ENCODE assay signal across 20 cellular contexts in genomic region chr5:43294226-43294625, GRCh38. TPM values are rescaled to one million over a fixed set of nuclear protein-coding genes. Genes with fewer than 3 reads are reported as not detected.
DNase-seq lines count a peak whose midpoint lies in the region; ATAC-seq, FAIRE-seq and TF ChIP-seq lines count a peak whose summit lies in the region.
"Had no signal": no experiment of that assay in that cellular context is flagged by ENCODE, and none has a peak within 500 bp of the region (broad histone marks: within the 10 kb centered on the region; RNA-seq: fewer than 3 reads in every experiment).

No MANE protein-coding gene starts in this region.

- in situ Hi-C loops in ACHN (cut with HindIII; ENCODE audit: low pct_ligation_motif_present, low pct_unique_long_range_greater_than_20kb, low sequenced_read_pairs), result no loop called here

- H3K4me1 ChIP-seq in astrocyte (ENCODE audit: insufficient read depth, low read length) (peaks cover 9% of the 10 kb centered on the region), esophagus muscularis mucosa (peaks cover 0 to 7% (median 0%) of the 10 kb centered on the region in 4 donors)
- H3K4me1 ChIP-seq: A549, prostate gland had no signal

- no peaks in the 10 kb centered on the region for H3K27me3 Mint-ChIP-seq in astrocyte (ENCODE audit: low read depth, unreplicated experiment)
- H3K27me3 Mint-ChIP-seq: activated naive CD4-positive, alpha-beta T cell treated with anti-CD3 and anti-CD28 coated beads, Interleukin-2, amount 10 ng/mL, durations not matched to agents 7 days and 5 days; brain; CD4-positive, alpha-beta memory T cell; dendritic cell treated with granulocyte-macrophage colony-stimulating factor and Interleukin-4, amounts not matched to agents 40 ng/mL and 50 ng/mL, for 4 days had no signal

- no peaks in the 10 kb centered on the region for H3K9me3 ChIP-seq in astrocyte (ENCODE audit: insufficient read depth, low read depth, low read length)
- no peaks in the 10 kb centered on the region for H3K9me3 ChIP-seq in esophagus muscularis mucosa
- H3K9me3 ChIP-seq: A549, prostate gland had no signal

- intact Hi-C loops in esophagus muscularis mucosa (cut with DNase I), result no loop called here

- H3K27ac ChIP-seq in astrocyte (ENCODE audit: low read depth, low read length), result peak overlapping the region; percentile 43
- no peak overlapping the region for H3K27ac ChIP-seq in esophagus muscularis mucosa (replicated peaks in 1 of 4)
- H3K27ac ChIP-seq: A549, prostate gland had no signal

- H3K9me3 Mint-ChIP-seq in astrocyte (ENCODE audit: unreplicated experiment), result no peaks in the 10 kb centered on the region
- H3K9me3 Mint-ChIP-seq: activated naive CD4-positive, alpha-beta T cell treated with anti-CD3 and anti-CD28 coated beads, Interleukin-2, amount 10 ng/mL, durations not matched to agents 7 days and 5 days; brain; CD4-positive, alpha-beta memory T cell; dendritic cell treated with granulocyte-macrophage colony-stimulating factor and Interleukin-4, amounts not matched to agents 40 ng/mL and 50 ng/mL, for 4 days; GM23338; nephron; stimulated activated effector memory CD8-positive, alpha-beta T cell treated with anti-CD3 and anti-CD28 coated beads, Interleukin-12 subunit alpha, Interleukin-12 subunit beta, amount 100 ng/mL, for 72 hours had no signal

- DNase-seq in ACHN, result peak; percentile 9
- DNase-seq in HCEC 1CT, result peak; percentile 47
- DNase-seq in astrocyte (ENCODE audit: low read depth), result peak; percentile 76
- peak; percentile 50 for DNase-seq in glomerular visceral epithelial cell (ENCODE audit: extremely low spot score)
- DNase-seq in esophagus muscularis mucosa (ENCODE audit: extremely low spot score), result no peak
- no peak for DNase-seq in OCI-M2 (lab: John Stamatoyannopoulos, UW; ENCODE audit: unreplicated experiment)
- DNase-seq: activated CD4-positive, alpha-beta T cell treated with anti-CD3 and anti-CD28 coated beads for 48 hours; activated naive CD4-positive, alpha-beta T cell treated with anti-CD3 and anti-CD28 coated beads, Interleukin-2, amount 10 ng/mL, durations not matched to agents 7 days and 5 days; CD4-positive, alpha-beta memory T cell; NCI-H345 had no signal

- ATAC-seq in HG03354 (IDR thresholded peaks at IDR 0.05; ENCODE audit: poor library complexity, severe bottlenecking, unreplicated experiment) (no peak), GM21737 (IDR thresholded peaks at IDR 0.05; ENCODE audit: unreplicated experiment) (no peak)
- ATAC-seq: GM23338; stimulated activated effector memory CD8-positive, alpha-beta T cell treated with anti-CD3 and anti-CD28 coated beads, Interleukin-12 subunit alpha, Interleukin-12 subunit beta, amount 100 ng/mL, for 72 hours had no signal

- H3K9ac ChIP-seq in astrocyte (ENCODE audit: low read length), result peak overlapping the region; percentile 38

- peak overlapping the region; percentile 62 for H3K27ac Mint-ChIP-seq in astrocyte (ENCODE audit: unreplicated experiment)
- H3K27ac Mint-ChIP-seq: activated naive CD4-positive, alpha-beta T cell treated with anti-CD3 and anti-CD28 coated beads, Interleukin-2, amount 10 ng/mL, durations not matched to agents 7 days and 5 days; CD4-positive, alpha-beta memory T cell; dendritic cell treated with granulocyte-macrophage colony-stimulating factor and Interleukin-4, amounts not matched to agents 40 ng/mL and 50 ng/mL, for 4 days; GM23338; nephron; stimulated activated effector memory CD8-positive, alpha-beta T cell treated with anti-CD3 and anti-CD28 coated beads, Interleukin-12 subunit alpha, Interleukin-12 subunit beta, amount 100 ng/mL, for 72 hours had no signal

- peaks cover 56% of the 10 kb centered on the region for H3K36me3 ChIP-seq in astrocyte (ENCODE audit: insufficient read depth, low read length)
- peaks cover 43 to 88% (median 75%) of the 10 kb centered on the region in 4 donors for H3K36me3 ChIP-seq in esophagus muscularis mucosa

- H2AFZ ChIP-seq in astrocyte (ENCODE audit: low read depth, low read length), result no peak overlapping the region
- H2AFZ ChIP-seq: GM23338 had no signal

- H3K36me3 Mint-ChIP-seq in astrocyte (ENCODE audit: low read depth, unreplicated experiment), result peaks cover 4% of the 10 kb centered on the region

- H3K27me3 ChIP-seq in astrocyte (ENCODE audit: insufficient read depth, low read length) (no peaks in the 10 kb centered on the region), esophagus muscularis mucosa (no peaks in the 10 kb centered on the region)

- no peak for TF ChIP-seq EP300 in esophagus muscularis mucosa (IDR thresholded peaks at IDR 0.05)

- H3K79me2 ChIP-seq in astrocyte (ENCODE audit: insufficient read depth, low read length), result peaks cover 3% of the 10 kb centered on the region

- peak overlapping the region; percentile 36 for H3K4me2 ChIP-seq in astrocyte (ENCODE audit: low read length)
- H3K4me2 ChIP-seq: A549, GM23338 had no signal

- H3K4me1 Mint-ChIP-seq in astrocyte (ENCODE audit: low read depth, unreplicated experiment), result peaks cover 27% of the 10 kb centered on the region
- H3K4me1 Mint-ChIP-seq: CD4-positive, alpha-beta memory T cell; GM23338 had no signal

- peaks cover 41% of the 10 kb centered on the region for H4K20me1 ChIP-seq in astrocyte (ENCODE audit: insufficient read depth, low read length)

- H3K4me3 ChIP-seq in astrocyte (ENCODE audit: insufficient read depth, low read depth, low read length), result no peak overlapping the region
- no peak overlapping the region for H3K4me3 ChIP-seq in esophagus muscularis mucosa
- H3K4me3 ChIP-seq: A549, GM23338, prostate gland had no signal

- no peak for FAIRE-seq in astrocyte (lab: Jason Lieb, UNC)
- FAIRE-seq: A549, keratinocyte had no signal

- H3K4me3 Mint-ChIP-seq in astrocyte (ENCODE audit: unreplicated experiment), result no peak overlapping the region
- H3K4me3 Mint-ChIP-seq: activated naive CD4-positive, alpha-beta T cell treated with anti-CD3 and anti-CD28 coated beads, Interleukin-2, amount 10 ng/mL, durations not matched to agents 7 days and 5 days; brain; CD4-positive, alpha-beta memory T cell; dendritic cell treated with granulocyte-macrophage colony-stimulating factor and Interleukin-4, amounts not matched to agents 40 ng/mL and 50 ng/mL, for 4 days; GM23338; nephron; stimulated activated effector memory CD8-positive, alpha-beta T cell treated with anti-CD3 and anti-CD28 coated beads, Interleukin-12 subunit alpha, Interleukin-12 subunit beta, amount 100 ng/mL, for 72 hours had no signal

- no peak for TF ChIP-seq POLR2A in esophagus muscularis mucosa (IDR thresholded peaks at IDR 0.05; ENCODE audit: low read depth)

- TF ChIP-seq CTCF in astrocyte (IDR thresholded peaks at IDR 0.05; ENCODE audit: insufficient read depth, low read depth, low read length), result no peak
- no peak for TF ChIP-seq CTCF in esophagus muscularis mucosa (IDR thresholded peaks at IDR 0.05)

RNA-seq across cellular contexts. Expression of gene HMGCS1, which starts 19.0 kb away (rescaled TPM):
- total RNA-seq in astrocyte, result 95.9 and 146 TPM in 2 replicates
- 10 to 100 TPM; 11.1 to 19.9 (median 12.7) TPM for total RNA-seq in esophagus muscularis mucosa

Comparison
In these comparisons a context has a peak if more than half of its experiments do, and no peak if none do; other contexts are left out.
1. DNase-seq: peak in ACHN (single experiment), HCEC 1CT (single experiment), astrocyte (single experiment) and glomerular visceral epithelial cell (single experiment); none in esophagus muscularis mucosa (single experiment) and OCI-M2 (single experiment).